19 cellular contexts compared by ENCODE assay signal in genomic region chr22:22166941-22167713, GRCh38.
DNase-seq lines count a peak whose midpoint lies in the region; ATAC-seq, FAIRE-seq and TF ChIP-seq lines count a peak whose summit lies in the region.
"Had no signal": no experiment of that assay in that cellular context is flagged by ENCODE, and none has a peak within 500 bp of the region (broad histone marks: within the 10 kb centered on the region; RNA-seq: fewer than 3 reads in every experiment).

No MANE protein-coding gene starts in this region.

- peak overlapping the region; percentile 65 for H3K4me2 ChIP-seq in DND-41 (ENCODE audit: insufficient read depth, low read length)

- no peak overlapping the region; the same call in 1 of the 2 replicates for H2AFZ ChIP-seq in DND-41 (ENCODE audit: low read depth, low read length)

- peaks cover 64% of the 10 kb centered on the region for H3K4me1 ChIP-seq in DND-41 (ENCODE audit: insufficient read depth, low read length)
- H3K4me1 ChIP-seq: sigmoid colon had no signal

- H3K36me3 ChIP-seq in DND-41 (ENCODE audit: insufficient read depth, low read length), result no peaks in the 10 kb centered on the region
- H3K36me3 ChIP-seq: sigmoid colon, thoracic aorta had no signal

- ATAC-seq in DND-41 (ENCODE audit: insufficient read depth, low read depth) (peak; percentile 24; the same call in 2 of the 3 replicates), GM21576 (IDR thresholded peaks at IDR 0.05; ENCODE audit: unreplicated experiment) (peak; percentile 7), HG03280 (IDR thresholded peaks at IDR 0.05; ENCODE audit: unreplicated experiment) (no peak)
- ATAC-seq: HCT116 had no signal

- peak overlapping the region; percentile 37 for H3K9ac ChIP-seq in DND-41 (ENCODE audit: low read depth, low read length)

- H3K27ac ChIP-seq in DND-41 (ENCODE audit: low read length), result peak overlapping the region; percentile 77
- H3K27ac ChIP-seq: sigmoid colon, thoracic aorta had no signal

- H4K20me1 ChIP-seq in DND-41 (ENCODE audit: insufficient read depth, low read length), result no peaks in the 10 kb centered on the region

- TF ChIP-seq CTCF in DND-41 (IDR thresholded peaks at IDR 0.05; ENCODE audit: borderline replicate concordance, extremely low read depth, low read length, poor library complexity, severe bottlenecking) (no peak), GM10266 (IDR thresholded peaks at IDR 0.05; ENCODE audit: control insufficient read depth, insufficient read depth, low read depth, missing control alignments) (no peak)

- peak; percentile 53 for DNase-seq in DND-41
- DNase-seq in NCI-H1092 (lab: John Stamatoyannopoulos, UW), result peak; percentile 5
- no peak for DNase-seq in glomerular visceral epithelial cell (ENCODE audit: extremely low spot score)
- no peak for DNase-seq in epidermal melanocyte (ENCODE audit: insufficient read length, low spot score)
- DNase-seq in GM10266 (ENCODE audit: extremely low spot score), result no peak
- DNase-seq: activated CD4-positive, CD25-positive, alpha-beta regulatory T cell treated with anti-CD3 and anti-CD28 coated beads, Interleukin-2, amount 50 U/mL, for 72 hours; activated naive CD8-positive, alpha-beta T cell treated with anti-CD3 and anti-CD28 coated beads, Interleukin-2, amount 10 ng/mL, durations not matched to agents 7 days and 5 days; CD4-positive, CD25-positive, alpha-beta regulatory T cell; effector memory CD4-positive, alpha-beta T cell; GDM1; kidney glomerular epithelial cell; NCI-H187 treated with DMSO at 0.1 percent for 48 hours; NCI-H446; sigmoid colon had no signal

- no peaks in the 10 kb centered on the region for H3K9me3 ChIP-seq in DND-41 (ENCODE audit: insufficient read depth, low read length, severe bottlenecking)
- H3K9me3 ChIP-seq: sigmoid colon, thoracic aorta had no signal

- H3K27me3 ChIP-seq in DND-41 (ENCODE audit: insufficient read depth, low read length, poor library complexity), result no peaks in the 10 kb centered on the region

- H3K4me3 ChIP-seq in DND-41 (ENCODE audit: low read depth in 1 of 2, low read length in 2 of 2), result 0 out of 4 replicates have a peak overlapping the region, but pooled peaks of 1 of the 2 experiments have one; percentile 12
- H3K4me3 ChIP-seq: sigmoid colon, thoracic aorta had no signal

- no peaks in the 10 kb centered on the region for H3K79me2 ChIP-seq in DND-41 (ENCODE audit: insufficient read depth, low read length)

- FAIRE-seq in islet of Langerhans (lab: Jason Lieb, UNC), result peak; percentile 36

Comparison
In these comparisons a context has a peak if more than half of its experiments do, and no peak if none do; other contexts are left out.
1. DNase-seq: peak in DND-41 (single experiment) and NCI-H1092 (single experiment); none in glomerular visceral epithelial cell (single experiment), epidermal melanocyte (single experiment) and GM10266 (single experiment).